Comparison of ENCODE assay signal across 11 cellular contexts in genomic region chr3:15107075-15107947, GRCh38.
"Had no signal": no experiment of that assay in that cellular context is flagged by ENCODE, and none has a peak within 500 bp of the region (broad histone marks: within the 10 kb centered on the region; RNA-seq: fewer than 3 reads in every experiment).

No MANE protein-coding gene starts in this region.

- H3K36me3 Mint-ChIP-seq: natural killer cell, type B pancreatic cell had no signal

- H3K9me3 Mint-ChIP-seq: activated CD8-positive, alpha-beta T cell treated with anti-CD3 and anti-CD28 coated beads for 36 hours; activated naive CD8-positive, alpha-beta T cell treated with anti-CD3 and anti-CD28 coated beads, Interleukin-2, amount 50 U/mL, for 24 hours; activated T-cell treated with anti-CD3 and anti-CD28 coated beads, Interleukin-2, amount 50 U/mL, for 72 hours; natural killer cell; T-helper 1 cell treated with Interleukin-12 subunit alpha and Interleukin-12 subunit beta and Interleukin-4 antibody, amounts not matched to agents 30 μg/mL and 1 μg/mL, for 36 hours; type B pancreatic cell had no signal

- H3K27ac Mint-ChIP-seq: activated CD8-positive, alpha-beta T cell treated with anti-CD3 and anti-CD28 coated beads for 36 hours; activated naive CD8-positive, alpha-beta T cell treated with anti-CD3 and anti-CD28 coated beads, Interleukin-2, amount 50 U/mL, for 24 hours; activated T-cell treated with anti-CD3 and anti-CD28 coated beads, Interleukin-2, amount 50 U/mL, for 72 hours; natural killer cell; T-helper 1 cell treated with Interleukin-12 subunit alpha and Interleukin-12 subunit beta and Interleukin-4 antibody, amounts not matched to agents 30 μg/mL and 1 μg/mL, for 36 hours; type B pancreatic cell had no signal

- H3K4me1 ChIP-seq: prostate gland had no signal

- H3K9me3 ChIP-seq: ascending aorta, esophagus squamous epithelium, prostate gland, spleen had no signal

- H3K4me3 ChIP-seq: ascending aorta, prostate gland had no signal

- H3K27me3 ChIP-seq: ascending aorta, dorsolateral prefrontal cortex had no signal

- H3K27ac ChIP-seq: ascending aorta, dorsolateral prefrontal cortex, esophagus squamous epithelium, prostate gland, spleen had no signal

- H3K4me3 Mint-ChIP-seq: activated CD8-positive, alpha-beta T cell treated with anti-CD3 and anti-CD28 coated beads for 36 hours; activated naive CD8-positive, alpha-beta T cell treated with anti-CD3 and anti-CD28 coated beads, Interleukin-2, amount 50 U/mL, for 24 hours; activated T-cell treated with anti-CD3 and anti-CD28 coated beads, Interleukin-2, amount 50 U/mL, for 72 hours; natural killer cell; T-helper 1 cell treated with Interleukin-12 subunit alpha and Interleukin-12 subunit beta and Interleukin-4 antibody, amounts not matched to agents 30 μg/mL and 1 μg/mL, for 36 hours; type B pancreatic cell had no signal

- H3K36me3 ChIP-seq: ascending aorta, esophagus squamous epithelium, prostate gland, spleen had no signal
